8 cellular contexts compared by ENCODE assay signal in genomic region chr15:28096411-28096719, GRCh38. TPM values are rescaled to one million over a fixed set of nuclear protein-coding genes. Genes with fewer than 3 reads are reported as not detected.
A peak's percentile ranks its signal among the peaks of the same experiment; 100 is the strongest.
DNase-seq lines count a peak whose midpoint lies in the region; ATAC-seq and TF ChIP-seq lines count a peak whose summit lies in the region.

No MANE protein-coding gene starts in this region.

- no peaks in the 10 kb centered on the region for H3K79me2 ChIP-seq in PC-3 (ENCODE audit: low read length)

- H3K27me3 ChIP-seq in PC-3 (ENCODE audit: low read length), result peaks cover 7% of the 10 kb centered on the region; the same call in 1 of the 2 replicates
- no peaks in the 10 kb centered on the region for H3K27me3 ChIP-seq in right cardiac atrium (ENCODE audit: control insufficient read depth, insufficient read depth)

- CTCF ChIA-PET in PC-3 (lab: Charles Lee), result interaction anchor here (0.7 kb wide), 1 partner anchor 152 kb away, joined by 3 read pairs; no protein-coding TSS in a partner anchor

- POLR2A ChIA-PET in PC-3 (lab: Charles Lee; ENCODE audit: unreplicated experiment), result no interaction called here

- H2AFZ ChIP-seq in PC-3 (ENCODE audit: low read length), result peak overlapping the region; percentile 93

- H3F3A ChIP-seq in PC-3 (ENCODE audit: low read length, unreplicated experiment), result no peaks in the 10 kb centered on the region

- no peaks in the 10 kb centered on the region for H3K9me3 ChIP-seq in PC-3 (ENCODE audit: low read length)
- H3K9me3 ChIP-seq in right cardiac atrium (ENCODE audit: control insufficient read depth, low read length), result no peaks in the 10 kb centered on the region

- H3K4me1 Mint-ChIP-seq in stimulated activated memory B cell treated with anti-CD40 and anti-IgM and Interleukin-4, amounts not matched to agents 10 μg/mL and 1 μg/mL and 100 μg/mL, for 72 hours, result peaks cover 31% of the 10 kb centered on the region

- 1% methylated on average over 15 of the region's 15 CpGs for WGBS in right cardiac atrium

- peaks cover 74% of the 10 kb centered on the region for H3K27me3 Mint-ChIP-seq in stimulated activated memory B cell treated with anti-CD40 and anti-IgM and Interleukin-4, amounts not matched to agents 10 μg/mL and 1 μg/mL and 100 μg/mL, for 72 hours

- DNase-seq in DMS53 (lab: John Stamatoyannopoulos, UW) (peak; percentile 54), DMS53 treated with DMSO at 0.1 percent for 48 hours (lab: John Stamatoyannopoulos, UW; ENCODE audit: unreplicated experiment) (no peak), PC-3 (no peak), right cardiac atrium (no peak), iPS-NIHi11 (ENCODE audit: low spot score) (no peak), foreskin melanocyte (no peak)

- H3K9me3 Mint-ChIP-seq in stimulated activated memory B cell treated with anti-CD40 and anti-IgM and Interleukin-4, amounts not matched to agents 10 μg/mL and 1 μg/mL and 100 μg/mL, for 72 hours, result no peaks in the 10 kb centered on the region

- peak overlapping the region; percentile 78 for H3K4me3 Mint-ChIP-seq in stimulated activated memory B cell treated with anti-CD40 and anti-IgM and Interleukin-4, amounts not matched to agents 10 μg/mL and 1 μg/mL and 100 μg/mL, for 72 hours

- H3K36me3 ChIP-seq in PC-3 (ENCODE audit: low read depth, low read length), result no peaks in the 10 kb centered on the region

- H3K36me3 Mint-ChIP-seq in stimulated activated memory B cell treated with anti-CD40 and anti-IgM and Interleukin-4, amounts not matched to agents 10 μg/mL and 1 μg/mL and 100 μg/mL, for 72 hours, result no peaks in the 10 kb centered on the region

- no peaks in the 10 kb centered on the region for H4K20me1 ChIP-seq in PC-3 (ENCODE audit: low read length)

- H3K9ac ChIP-seq in PC-3 (ENCODE audit: low read length), result no peak overlapping the region

- ATAC-seq in PC-3, result no peak
- ATAC-seq in right cardiac atrium, result no peak
- peak; percentile 3 for ATAC-seq in stimulated activated memory B cell treated with anti-CD40 and anti-IgM and Interleukin-4, amounts not matched to agents 10 μg/mL and 1 μg/mL and 100 μg/mL, for 72 hours
- no peak for ATAC-seq in GM21619 (IDR thresholded peaks at IDR 0.05; ENCODE audit: unreplicated experiment)

- no peak for TF ChIP-seq CTCF in PC-3 (conservative IDR thresholded peaks at IDR 0.05; ENCODE audit: low read depth, low read length)

- no peak overlapping the region for H3K27ac Mint-ChIP-seq in stimulated activated memory B cell treated with anti-CD40 and anti-IgM and Interleukin-4, amounts not matched to agents 10 μg/mL and 1 μg/mL and 100 μg/mL, for 72 hours

- no TSS peak for BruUV-seq in PC-3 (replicated peaks; lab: Mats Ljungman, UMichigan)

- H3K27ac ChIP-seq in PC-3 (ENCODE audit: low read length), result no peak overlapping the region
- H3K27ac ChIP-seq in right cardiac atrium (ENCODE audit: low read length), result peak overlapping the region; percentile 7

- intact Hi-C loops in PC-3 (cut with micrococcal nuclease), result no loop called here
- intact Hi-C loops in right cardiac atrium (cut with DNase I), result no loop called here

- H3K4me3 ChIP-seq in PC-3 (ENCODE audit: low read length) (peak overlapping the region; percentile 72; the same call in 1 of the 2 replicates), right cardiac atrium (ENCODE audit: low read length) (peak overlapping the region; percentile 44)

- H3K9me2 ChIP-seq in PC-3 (replicated peaks; ENCODE audit: low read length), result no peaks in the 10 kb centered on the region

- peak overlapping the region; percentile 100 for H3K4me2 ChIP-seq in PC-3 (ENCODE audit: low read length)

- peaks cover 6% of the 10 kb centered on the region for H3K4me1 ChIP-seq in PC-3 (ENCODE audit: insufficient read depth, low read length)
- H3K4me1 ChIP-seq in right cardiac atrium (ENCODE audit: control insufficient read depth, insufficient read depth, low read length), result peaks cover 3% of the 10 kb centered on the region

RNA-seq across cellular contexts. Expression of gene OCA2, which starts 2.8 kb away (rescaled TPM):
- total RNA-seq in PC-3 (2014; rRNA removed) (not detected in 2 replicates), right cardiac atrium (1 to 10 TPM in 1 of 4 donors, under 1 TPM in 3; 0.45 to 1.2 (median 0.61) TPM)
- polyA plus RNA-seq in right cardiac atrium, result 0.29 TPM
